12 cellular contexts compared by ENCODE assay signal in genomic region chr1:226645279-226645976, GRCh38.
DNase-seq lines count a peak whose midpoint lies in the region; ATAC-seq and TF ChIP-seq lines count a peak whose summit lies in the region.
"Had no signal": no experiment of that assay in that cellular context is flagged by ENCODE, and none has a peak within 500 bp of the region (broad histone marks: within the 10 kb centered on the region; RNA-seq: fewer than 3 reads in every experiment).

No MANE protein-coding gene starts in this region.

- H3K4me1 ChIP-seq in OCI-LY7 (ENCODE audit: insufficient read depth, low read length, poor library complexity, severe bottlenecking) (peaks cover 39% of the 10 kb centered on the region), psoas muscle (peaks cover 23% of the 10 kb centered on the region), ascending aorta (peaks cover 0 to 6% of the 10 kb centered on the region in 2 donors), A673 (ENCODE audit: insufficient read depth, low read length, poor library complexity, severe bottlenecking) (no peaks in the 10 kb centered on the region)
- H3K4me1 ChIP-seq in effector memory CD4-positive, alpha-beta T cell (ENCODE audit: control insufficient read depth, insufficient read depth, low read length, poor library complexity, severe bottlenecking), result peaks cover 48% of the 10 kb centered on the region

- H3K79me2 ChIP-seq in OCI-LY7 (ENCODE audit: insufficient read depth, low read depth, low read length), result peaks cover 5% of the 10 kb centered on the region; the same call in 1 of the 2 replicates

- no peaks in the 10 kb centered on the region for H3K9me3 ChIP-seq in OCI-LY7 (ENCODE audit: low read length)
- H3K9me3 ChIP-seq in effector memory CD4-positive, alpha-beta T cell (ENCODE audit: control insufficient read depth, low read length), result no peaks in the 10 kb centered on the region
- H3K9me3 ChIP-seq in psoas muscle, result no peaks in the 10 kb centered on the region
- no peaks in the 10 kb centered on the region for H3K9me3 ChIP-seq in ascending aorta
- H3K9me3 ChIP-seq in A673 (ENCODE audit: low read depth, low read length, poor library complexity, severe bottlenecking), result no peaks in the 10 kb centered on the region

- no peak overlapping the region for H3K4me3 Mint-ChIP-seq in CD14-positive monocyte

- peaks cover 63 to 76% of the 10 kb centered on the region in 2 donors for H3K36me3 Mint-ChIP-seq in CD14-positive monocyte

- H3K4me1 Mint-ChIP-seq in CD14-positive monocyte, result peaks cover 36% of the 10 kb centered on the region

- intact Hi-C loops in CD14-positive monocyte (cut with micrococcal nuclease) (no loop called here), OCI-LY7 (cut with micrococcal nuclease; ENCODE audit: unreplicated experiment) (no loop called here), psoas muscle (cut with DNase I) (loop anchor here in 1 of 2 donors (5.0 kb wide), 1 partner anchor 67 kb away; no protein-coding TSS in a partner anchor), ascending aorta (cut with DNase I) (no loop called here), A673 (cut with micrococcal nuclease; ENCODE audit: unreplicated experiment) (no loop called here)

- CTCF ChIA-PET in OCI-LY7 (lab: Charles Lee; ENCODE audit: unreplicated experiment), result interaction anchor here (0.6 to 0.7 kb wide), 2 partner anchors 32 to 66 kb away, joined by 5 read pairs; no protein-coding TSS in a partner anchor
- CTCF ChIA-PET in A673 (lab: Charles Lee), result no interaction called here

- peak overlapping the region; percentile 59; the same call in 1 of the 2 replicates for H3K4me2 ChIP-seq in OCI-LY7 (ENCODE audit: low read length)
- H3K4me2 ChIP-seq: KMS-11 had no signal

- no TSS peak for BruUV-seq in OCI-LY7 (replicated peaks; lab: Mats Ljungman, UMichigan)
- no TSS peak for BruUV-seq in A673 (replicated peaks; lab: Mats Ljungman, UMichigan)

- H3K27ac ChIP-seq in OCI-LY7 (ENCODE audit: low read depth, low read length, poor library complexity, severe bottlenecking) (peak overlapping the region; percentile 62), psoas muscle (peak overlapping the region; percentile 23), ascending aorta (peak overlapping the region in 1 of 2 donors; percentile 4), A673 (ENCODE audit: low read depth, low read length, poor library complexity, severe bottlenecking) (no peak overlapping the region)
- H3K27ac ChIP-seq in effector memory CD4-positive, alpha-beta T cell (ENCODE audit: insufficient read depth, low read length, poor library complexity, severe bottlenecking), result peak overlapping the region; percentile 67
- H3K27ac ChIP-seq: KMS-11 had no signal

- no peak for DNase-seq in CD14-positive monocyte (ENCODE audit: low spot score)
- DNase-seq in OCI-LY7 (ENCODE audit: low spot score), result no peak
- DNase-seq in effector memory CD4-positive, alpha-beta T cell, result no peak
- DNase-seq in psoas muscle, result peak; percentile 13 to 32
- no peak for DNase-seq in cerebellum (ENCODE audit: low spot score)
- no peak for DNase-seq in ascending aorta (ENCODE audit: low spot score in 2 of 2)
- DNase-seq in A673 (ENCODE audit: low spot score), result no peak
- DNase-seq: central memory CD4-positive, alpha-beta T cell; kidney glomerular epithelial cell; occipital lobe had no signal

- H2AFZ ChIP-seq in OCI-LY7 (ENCODE audit: low read length), result no peak overlapping the region

- H3K9me3 Mint-ChIP-seq in CD14-positive monocyte, result no peaks in the 10 kb centered on the region

- no peaks in the 10 kb centered on the region for H3K27me3 ChIP-seq in effector memory CD4-positive, alpha-beta T cell (replicated peaks; ENCODE audit: control insufficient read depth, insufficient read depth, low read length, poor library complexity, severe bottlenecking)
- H3K27me3 ChIP-seq in psoas muscle (ENCODE audit: insufficient read depth in 3 of 3, low read length in 2 of 3) (no peaks in the 10 kb centered on the region), ascending aorta (no peaks in the 10 kb centered on the region), A673 (replicated peaks; ENCODE audit: insufficient read depth, low read depth, low read length, poor library complexity) (no peaks in the 10 kb centered on the region)

- peak in 3 of 4 donors; percentile 28 to 70 (median 66) for ATAC-seq in psoas muscle
- ATAC-seq in GM18868 (IDR thresholded peaks at IDR 0.05; ENCODE audit: unreplicated experiment), result no peak

- peak overlapping the region in 4 of 7 donors; percentile 50 to 98 (median 82) for H3K27ac Mint-ChIP-seq in CD14-positive monocyte

- peaks cover 0 to 2% (median 0%) of the 10 kb centered on the region in 3 donors for H3K27me3 Mint-ChIP-seq in CD14-positive monocyte (ENCODE audit: low read depth in 3 of 3)

- TF ChIP-seq CTCF in CD14-positive monocyte (IDR thresholded peaks at IDR 0.05) (no peak), OCI-LY7 (conservative IDR thresholded peaks at IDR 0.05; ENCODE audit: low read length) (no peak), psoas muscle (IDR thresholded peaks at IDR 0.05) (no peak), ascending aorta (IDR thresholded peaks at IDR 0.05) (no peak), A673 (conservative IDR thresholded peaks at IDR 0.05; ENCODE audit: low read depth, low read length) (no peak)

- no peaks in the 10 kb centered on the region for H4K20me1 ChIP-seq in OCI-LY7 (ENCODE audit: insufficient read depth, low read length)

- no peaks in the 10 kb centered on the region for H3K9me2 ChIP-seq in OCI-LY7 (ENCODE audit: insufficient read depth, low read length)

- H3K4me3 ChIP-seq in OCI-LY7 (ENCODE audit: low read depth, low read length, poor library complexity, severe bottlenecking), result no peak overlapping the region
- no peak overlapping the region for H3K4me3 ChIP-seq in effector memory CD4-positive, alpha-beta T cell (ENCODE audit: insufficient read depth, low read depth, low read length, poor library complexity, severe bottlenecking)
- no peak overlapping the region for H3K4me3 ChIP-seq in psoas muscle
- no peak overlapping the region for H3K4me3 ChIP-seq in ascending aorta
- H3K4me3 ChIP-seq in A673 (ENCODE audit: low read depth, low read length, poor library complexity, severe bottlenecking), result no peak overlapping the region

- 50 to 75% (median 64%) methylated on average over 10 of the region's 10 CpGs for WGBS in psoas muscle, 3 donors

- POLR2A ChIA-PET in OCI-LY7 (lab: Charles Lee), result interaction anchor here (1.0 kb wide), 1 partner anchor 17 kb away, joined by 3 read pairs; no protein-coding TSS in a partner anchor
- POLR2A ChIA-PET in A673 (lab: Charles Lee; ENCODE audit: low non-redundant PET), result no interaction called here

- H3K36me3 ChIP-seq in OCI-LY7 (ENCODE audit: insufficient read depth, low read length) (peaks cover 79% of the 10 kb centered on the region), psoas muscle (ENCODE audit: insufficient read depth in 1 of 2, low read depth in 1 of 2) (peaks cover 0 to 25% of the 10 kb centered on the region in 2 donors), ascending aorta (peaks cover 30 to 33% of the 10 kb centered on the region in 2 donors), A673 (ENCODE audit: insufficient read depth, low read length, poor library complexity, severe bottlenecking) (no peaks in the 10 kb centered on the region)
- peaks cover 76% of the 10 kb centered on the region for H3K36me3 ChIP-seq in effector memory CD4-positive, alpha-beta T cell (ENCODE audit: control insufficient read depth, insufficient read depth, low read length)

Comparison
In these comparisons a context has a peak if more than half of its experiments do, and no peak if none do; other contexts are left out.
1. DNase-seq: peak in psoas muscle (2 of 2); none in CD14-positive monocyte (single experiment), OCI-LY7 (single experiment), effector memory CD4-positive, alpha-beta T cell (0 of 3), cerebellum (single experiment), ascending aorta (0 of 2) and A673 (single experiment).